1 cellular context compared by ENCODE assay signal in the genomic region with DNA sequence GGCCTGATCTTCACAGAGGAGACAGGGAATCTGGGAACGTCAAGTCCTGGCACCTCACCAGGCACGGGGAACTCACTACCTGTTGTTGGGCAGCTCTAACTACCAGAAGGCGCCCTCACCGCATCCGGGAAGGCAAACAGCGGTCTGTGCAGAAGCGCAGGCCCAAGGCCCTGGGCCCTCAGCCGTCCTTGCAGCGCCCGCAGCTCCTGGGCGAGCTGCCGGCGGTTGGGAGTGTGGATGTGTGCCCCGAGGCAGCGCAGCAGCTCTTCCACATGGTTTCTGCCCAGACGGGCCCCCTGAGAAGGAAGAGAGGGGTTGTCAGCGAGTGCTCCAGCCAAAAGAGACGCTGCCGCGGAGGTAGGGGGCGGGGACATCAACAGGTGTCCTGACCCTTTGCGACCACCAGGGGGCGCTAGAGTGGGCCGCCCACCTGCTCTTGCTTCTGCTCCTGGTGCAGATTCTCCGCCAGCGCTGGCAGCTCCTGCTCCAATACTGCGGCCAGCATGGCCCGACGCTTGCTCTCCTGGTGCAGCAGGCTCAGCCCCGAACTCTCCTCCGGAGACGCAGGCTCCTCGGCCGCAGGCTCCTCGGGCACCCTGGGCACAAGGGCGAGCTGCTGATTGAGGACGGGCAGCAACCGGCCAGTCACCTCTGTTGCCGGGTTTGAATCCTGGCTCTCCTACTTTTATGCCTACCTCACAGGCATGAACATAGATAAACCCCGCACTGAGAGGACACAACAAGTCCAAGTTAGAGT.
TF ChIP-seq lines count a peak whose summit lies in the region.

No MANE protein-coding gene starts in this region.

TF ChIP-seq in HepG2, 621 proteins besides CTCF, POLR2A, EP300 and RAD21 (continues in another document):
- TF ChIP-seq, protein P1, sequence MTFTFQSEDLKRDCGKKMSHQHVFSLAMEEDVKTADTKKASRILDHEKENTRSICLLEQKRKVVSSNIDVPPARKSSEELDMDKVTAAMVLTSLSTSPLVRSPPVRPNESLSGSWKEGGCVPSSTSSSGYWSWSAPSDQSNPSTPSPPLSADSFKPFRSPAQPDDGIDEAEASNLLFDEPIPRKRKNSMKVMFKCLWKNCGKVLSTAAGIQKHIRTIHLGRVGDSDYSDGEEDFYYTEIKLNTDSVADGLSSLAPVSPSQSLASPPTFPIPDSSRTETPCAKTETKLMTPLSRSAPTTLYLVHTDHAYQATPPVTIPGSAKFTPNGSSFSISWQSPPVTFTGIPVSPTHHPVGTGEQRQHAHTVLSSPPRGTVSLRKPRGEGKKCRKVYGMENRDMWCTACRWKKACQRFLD (CRISPR knock-in tag; IDR thresholded peaks at IDR 0.05; ENCODE audit: borderline replicate concordance), result no peak
- TF ChIP-seq ZNF205 (CRISPR knock-in tag; IDR thresholded peaks at IDR 0.05) (no peak), AGO1 (IDR thresholded peaks at IDR 0.05; ENCODE audit: low read depth, low read length, poor library complexity, severe bottlenecking) (no peak), XRCC5 (optimal IDR thresholded peaks at IDR 0.05; ENCODE audit: low read length) (peak; percentile 76), TRIM24 (CRISPR knock-in tag; IDR thresholded peaks at IDR 0.05) (no peak), ZSCAN9 (CRISPR knock-in tag; IDR thresholded peaks at IDR 0.05; ENCODE audit: borderline replicate concordance) (no peak), ATM (IDR thresholded peaks at IDR 0.05; ENCODE audit: borderline replicate concordance) (no peak), ZBTB42 (CRISPR knock-in tag; IDR thresholded peaks at IDR 0.05) (no peak), ZNF850 (CRISPR knock-in tag; conservative IDR thresholded peaks at IDR 0.05) (0 out of 2 replicates have a peak, but pooled peaks have one; percentile 34), TBX2 (CRISPR knock-in tag; IDR thresholded peaks at IDR 0.05; ENCODE audit: borderline replicate concordance) (peak; percentile 33; the same call in 1 of the 2 replicates), ZNF274 (CRISPR knock-in tag; IDR thresholded peaks at IDR 0.05) (no peak), ZKSCAN8 (CRISPR knock-in tag; IDR thresholded peaks at IDR 0.05; ENCODE audit: borderline replicate concordance) (no peak), MAZ (IDR thresholded peaks at IDR 0.05; ENCODE audit: borderline replicate concordance, low read depth, low read length) (no peak), MAZ (CRISPR knock-in tag; IDR thresholded peaks at IDR 0.05; ENCODE audit: low read depth) (peak; percentile 56; the same call in 1 of the 2 replicates), CAMTA2 (CRISPR knock-in tag; IDR thresholded peaks at IDR 0.05; ENCODE audit: borderline replicate concordance) (no peak), YEATS4 (CRISPR knock-in tag; IDR thresholded peaks at IDR 0.05; ENCODE audit: borderline replicate concordance) (peak; percentile 22; the same call in 1 of the 2 replicates), ZMAT3 (CRISPR knock-in tag; conservative IDR thresholded peaks at IDR 0.05) (no peak), FLYWCH1 (CRISPR knock-in tag; IDR thresholded peaks at IDR 0.05) (no peak), ZFYVE20 (CRISPR knock-in tag; IDR thresholded peaks at IDR 0.05; ENCODE audit: borderline replicate concordance, low read depth) (no peak), ZNF101 (CRISPR knock-in tag; IDR thresholded peaks at IDR 0.05; ENCODE audit: borderline replicate concordance, low read depth) (no peak), KDM3A (CRISPR knock-in tag; IDR thresholded peaks at IDR 0.05; ENCODE audit: low read depth) (0 out of 2 replicates have a peak, but pooled peaks have one; percentile 56), ELF4 (CRISPR knock-in tag; IDR thresholded peaks at IDR 0.05; ENCODE audit: borderline replicate concordance) (no peak), KLF6 (CRISPR knock-in tag; IDR thresholded peaks at IDR 0.05) (no peak), ZNF124 (CRISPR knock-in tag; IDR thresholded peaks at IDR 0.05) (no peak), PRMT3 (CRISPR knock-in tag; IDR thresholded peaks at IDR 0.05; ENCODE audit: borderline replicate concordance, low read depth) (no peak)
- TF ChIP-seq, protein P2, sequence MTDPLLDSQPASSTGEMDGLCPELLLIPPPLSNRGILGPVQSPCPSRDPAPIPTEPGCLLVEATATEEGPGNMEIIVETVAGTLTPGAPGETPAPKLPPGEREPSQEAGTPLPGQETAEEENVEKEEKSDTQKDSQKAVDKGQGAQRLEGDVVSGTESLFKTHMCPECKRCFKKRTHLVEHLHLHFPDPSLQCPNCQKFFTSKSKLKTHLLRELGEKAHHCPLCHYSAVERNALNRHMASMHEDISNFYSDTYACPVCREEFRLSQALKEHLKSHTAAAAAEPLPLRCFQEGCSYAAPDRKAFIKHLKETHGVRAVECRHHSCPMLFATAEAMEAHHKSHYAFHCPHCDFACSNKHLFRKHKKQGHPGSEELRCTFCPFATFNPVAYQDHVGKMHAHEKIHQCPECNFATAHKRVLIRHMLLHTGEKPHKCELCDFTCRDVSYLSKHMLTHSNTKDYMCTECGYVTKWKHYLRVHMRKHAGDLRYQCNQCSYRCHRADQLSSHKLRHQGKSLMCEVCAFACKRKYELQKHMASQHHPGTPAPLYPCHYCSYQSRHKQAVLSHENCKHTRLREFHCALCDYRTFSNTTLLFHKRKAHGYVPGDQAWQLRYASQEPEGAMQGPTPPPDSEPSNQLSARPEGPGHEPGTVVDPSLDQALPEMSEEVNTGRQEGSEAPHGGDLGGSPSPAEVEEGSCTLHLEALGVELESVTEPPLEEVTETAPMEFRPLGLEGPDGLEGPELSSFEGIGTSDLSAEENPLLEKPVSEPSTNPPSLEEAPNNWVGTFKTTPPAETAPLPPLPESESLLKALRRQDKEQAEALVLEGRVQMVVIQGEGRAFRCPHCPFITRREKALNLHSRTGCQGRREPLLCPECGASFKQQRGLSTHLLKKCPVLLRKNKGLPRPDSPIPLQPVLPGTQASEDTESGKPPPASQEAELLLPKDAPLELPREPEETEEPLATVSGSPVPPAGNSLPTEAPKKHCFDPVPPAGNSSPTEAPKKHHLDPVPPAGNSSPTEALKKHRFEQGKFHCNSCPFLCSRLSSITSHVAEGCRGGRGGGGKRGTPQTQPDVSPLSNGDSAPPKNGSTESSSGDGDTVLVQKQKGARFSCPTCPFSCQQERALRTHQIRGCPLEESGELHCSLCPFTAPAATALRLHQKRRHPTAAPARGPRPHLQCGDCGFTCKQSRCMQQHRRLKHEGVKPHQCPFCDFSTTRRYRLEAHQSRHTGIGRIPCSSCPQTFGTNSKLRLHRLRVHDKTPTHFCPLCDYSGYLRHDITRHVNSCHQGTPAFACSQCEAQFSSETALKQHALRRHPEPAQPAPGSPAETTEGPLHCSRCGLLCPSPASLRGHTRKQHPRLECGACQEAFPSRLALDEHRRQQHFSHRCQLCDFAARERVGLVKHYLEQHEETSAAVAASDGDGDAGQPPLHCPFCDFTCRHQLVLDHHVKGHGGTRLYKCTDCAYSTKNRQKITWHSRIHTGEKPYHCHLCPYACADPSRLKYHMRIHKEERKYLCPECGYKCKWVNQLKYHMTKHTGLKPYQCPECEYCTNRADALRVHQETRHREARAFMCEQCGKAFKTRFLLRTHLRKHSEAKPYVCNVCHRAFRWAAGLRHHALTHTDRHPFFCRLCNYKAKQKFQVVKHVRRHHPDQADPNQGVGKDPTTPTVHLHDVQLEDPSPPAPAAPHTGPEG (CRISPR knock-in tag; IDR thresholded peaks at IDR 0.05), result no peak
- TF ChIP-seq, protein P3, sequence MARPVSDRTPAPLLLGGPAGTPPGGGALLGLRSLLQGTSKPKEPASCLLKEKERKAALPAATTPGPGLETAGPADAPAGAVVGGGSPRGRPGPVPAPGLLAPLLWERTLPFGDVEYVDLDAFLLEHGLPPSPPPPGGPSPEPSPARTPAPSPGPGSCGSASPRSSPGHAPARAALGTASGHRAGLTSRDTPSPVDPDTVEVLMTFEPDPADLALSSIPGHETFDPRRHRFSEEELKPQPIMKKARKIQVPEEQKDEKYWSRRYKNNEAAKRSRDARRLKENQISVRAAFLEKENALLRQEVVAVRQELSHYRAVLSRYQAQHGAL (CRISPR knock-in tag; IDR thresholded peaks at IDR 0.05; ENCODE audit: not compliant biosample characterization), result no peak
- TF ChIP-seq, protein P4, sequence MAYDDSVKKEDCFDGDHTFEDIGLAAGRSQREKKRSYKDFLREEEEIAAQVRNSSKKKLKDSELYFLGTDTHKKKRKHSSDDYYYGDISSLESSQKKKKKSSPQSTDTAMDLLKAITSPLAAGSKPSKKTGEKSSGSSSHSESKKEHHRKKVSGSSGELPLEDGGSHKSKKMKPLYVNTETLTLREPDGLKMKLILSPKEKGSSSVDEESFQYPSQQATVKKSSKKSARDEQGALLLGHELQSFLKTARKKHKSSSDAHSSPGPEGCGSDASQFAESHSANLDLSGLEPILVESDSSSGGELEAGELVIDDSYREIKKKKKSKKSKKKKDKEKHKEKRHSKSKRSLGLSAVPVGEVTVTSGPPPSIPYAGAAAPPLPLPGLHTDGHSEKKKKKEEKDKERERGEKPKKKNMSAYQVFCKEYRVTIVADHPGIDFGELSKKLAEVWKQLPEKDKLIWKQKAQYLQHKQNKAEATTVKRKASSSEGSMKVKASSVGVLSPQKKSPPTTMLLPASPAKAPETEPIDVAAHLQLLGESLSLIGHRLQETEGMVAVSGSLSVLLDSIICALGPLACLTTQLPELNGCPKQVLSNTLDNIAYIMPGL (CRISPR knock-in tag; IDR thresholded peaks at IDR 0.05; ENCODE audit: borderline replicate concordance in 1 of 2, low read depth in 1 of 2), result peak; percentile 61 to 74; a peak in 1 of 4 replicates
- TF ChIP-seq, protein P5, sequence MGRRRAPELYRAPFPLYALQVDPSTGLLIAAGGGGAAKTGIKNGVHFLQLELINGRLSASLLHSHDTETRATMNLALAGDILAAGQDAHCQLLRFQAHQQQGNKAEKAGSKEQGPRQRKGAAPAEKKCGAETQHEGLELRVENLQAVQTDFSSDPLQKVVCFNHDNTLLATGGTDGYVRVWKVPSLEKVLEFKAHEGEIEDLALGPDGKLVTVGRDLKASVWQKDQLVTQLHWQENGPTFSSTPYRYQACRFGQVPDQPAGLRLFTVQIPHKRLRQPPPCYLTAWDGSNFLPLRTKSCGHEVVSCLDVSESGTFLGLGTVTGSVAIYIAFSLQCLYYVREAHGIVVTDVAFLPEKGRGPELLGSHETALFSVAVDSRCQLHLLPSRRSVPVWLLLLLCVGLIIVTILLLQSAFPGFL (CRISPR knock-in tag; IDR thresholded peaks at IDR 0.05), result no peak
- TF ChIP-seq, protein P6, sequence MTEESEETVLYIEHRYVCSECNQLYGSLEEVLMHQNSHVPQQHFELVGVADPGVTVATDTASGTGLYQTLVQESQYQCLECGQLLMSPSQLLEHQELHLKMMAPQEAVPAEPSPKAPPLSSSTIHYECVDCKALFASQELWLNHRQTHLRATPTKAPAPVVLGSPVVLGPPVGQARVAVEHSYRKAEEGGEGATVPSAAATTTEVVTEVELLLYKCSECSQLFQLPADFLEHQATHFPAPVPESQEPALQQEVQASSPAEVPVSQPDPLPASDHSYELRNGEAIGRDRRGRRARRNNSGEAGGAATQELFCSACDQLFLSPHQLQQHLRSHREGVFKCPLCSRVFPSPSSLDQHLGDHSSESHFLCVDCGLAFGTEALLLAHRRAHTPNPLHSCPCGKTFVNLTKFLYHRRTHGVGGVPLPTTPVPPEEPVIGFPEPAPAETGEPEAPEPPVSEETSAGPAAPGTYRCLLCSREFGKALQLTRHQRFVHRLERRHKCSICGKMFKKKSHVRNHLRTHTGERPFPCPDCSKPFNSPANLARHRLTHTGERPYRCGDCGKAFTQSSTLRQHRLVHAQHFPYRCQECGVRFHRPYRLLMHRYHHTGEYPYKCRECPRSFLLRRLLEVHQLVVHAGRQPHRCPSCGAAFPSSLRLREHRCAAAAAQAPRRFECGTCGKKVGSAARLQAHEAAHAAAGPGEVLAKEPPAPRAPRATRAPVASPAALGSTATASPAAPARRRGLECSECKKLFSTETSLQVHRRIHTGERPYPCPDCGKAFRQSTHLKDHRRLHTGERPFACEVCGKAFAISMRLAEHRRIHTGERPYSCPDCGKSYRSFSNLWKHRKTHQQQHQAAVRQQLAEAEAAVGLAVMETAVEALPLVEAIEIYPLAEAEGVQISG (CRISPR knock-in tag; IDR thresholded peaks at IDR 0.05), result 0 out of 2 replicates have a peak, but pooled peaks have one; percentile 54
- TF ChIP-seq, protein P7, sequence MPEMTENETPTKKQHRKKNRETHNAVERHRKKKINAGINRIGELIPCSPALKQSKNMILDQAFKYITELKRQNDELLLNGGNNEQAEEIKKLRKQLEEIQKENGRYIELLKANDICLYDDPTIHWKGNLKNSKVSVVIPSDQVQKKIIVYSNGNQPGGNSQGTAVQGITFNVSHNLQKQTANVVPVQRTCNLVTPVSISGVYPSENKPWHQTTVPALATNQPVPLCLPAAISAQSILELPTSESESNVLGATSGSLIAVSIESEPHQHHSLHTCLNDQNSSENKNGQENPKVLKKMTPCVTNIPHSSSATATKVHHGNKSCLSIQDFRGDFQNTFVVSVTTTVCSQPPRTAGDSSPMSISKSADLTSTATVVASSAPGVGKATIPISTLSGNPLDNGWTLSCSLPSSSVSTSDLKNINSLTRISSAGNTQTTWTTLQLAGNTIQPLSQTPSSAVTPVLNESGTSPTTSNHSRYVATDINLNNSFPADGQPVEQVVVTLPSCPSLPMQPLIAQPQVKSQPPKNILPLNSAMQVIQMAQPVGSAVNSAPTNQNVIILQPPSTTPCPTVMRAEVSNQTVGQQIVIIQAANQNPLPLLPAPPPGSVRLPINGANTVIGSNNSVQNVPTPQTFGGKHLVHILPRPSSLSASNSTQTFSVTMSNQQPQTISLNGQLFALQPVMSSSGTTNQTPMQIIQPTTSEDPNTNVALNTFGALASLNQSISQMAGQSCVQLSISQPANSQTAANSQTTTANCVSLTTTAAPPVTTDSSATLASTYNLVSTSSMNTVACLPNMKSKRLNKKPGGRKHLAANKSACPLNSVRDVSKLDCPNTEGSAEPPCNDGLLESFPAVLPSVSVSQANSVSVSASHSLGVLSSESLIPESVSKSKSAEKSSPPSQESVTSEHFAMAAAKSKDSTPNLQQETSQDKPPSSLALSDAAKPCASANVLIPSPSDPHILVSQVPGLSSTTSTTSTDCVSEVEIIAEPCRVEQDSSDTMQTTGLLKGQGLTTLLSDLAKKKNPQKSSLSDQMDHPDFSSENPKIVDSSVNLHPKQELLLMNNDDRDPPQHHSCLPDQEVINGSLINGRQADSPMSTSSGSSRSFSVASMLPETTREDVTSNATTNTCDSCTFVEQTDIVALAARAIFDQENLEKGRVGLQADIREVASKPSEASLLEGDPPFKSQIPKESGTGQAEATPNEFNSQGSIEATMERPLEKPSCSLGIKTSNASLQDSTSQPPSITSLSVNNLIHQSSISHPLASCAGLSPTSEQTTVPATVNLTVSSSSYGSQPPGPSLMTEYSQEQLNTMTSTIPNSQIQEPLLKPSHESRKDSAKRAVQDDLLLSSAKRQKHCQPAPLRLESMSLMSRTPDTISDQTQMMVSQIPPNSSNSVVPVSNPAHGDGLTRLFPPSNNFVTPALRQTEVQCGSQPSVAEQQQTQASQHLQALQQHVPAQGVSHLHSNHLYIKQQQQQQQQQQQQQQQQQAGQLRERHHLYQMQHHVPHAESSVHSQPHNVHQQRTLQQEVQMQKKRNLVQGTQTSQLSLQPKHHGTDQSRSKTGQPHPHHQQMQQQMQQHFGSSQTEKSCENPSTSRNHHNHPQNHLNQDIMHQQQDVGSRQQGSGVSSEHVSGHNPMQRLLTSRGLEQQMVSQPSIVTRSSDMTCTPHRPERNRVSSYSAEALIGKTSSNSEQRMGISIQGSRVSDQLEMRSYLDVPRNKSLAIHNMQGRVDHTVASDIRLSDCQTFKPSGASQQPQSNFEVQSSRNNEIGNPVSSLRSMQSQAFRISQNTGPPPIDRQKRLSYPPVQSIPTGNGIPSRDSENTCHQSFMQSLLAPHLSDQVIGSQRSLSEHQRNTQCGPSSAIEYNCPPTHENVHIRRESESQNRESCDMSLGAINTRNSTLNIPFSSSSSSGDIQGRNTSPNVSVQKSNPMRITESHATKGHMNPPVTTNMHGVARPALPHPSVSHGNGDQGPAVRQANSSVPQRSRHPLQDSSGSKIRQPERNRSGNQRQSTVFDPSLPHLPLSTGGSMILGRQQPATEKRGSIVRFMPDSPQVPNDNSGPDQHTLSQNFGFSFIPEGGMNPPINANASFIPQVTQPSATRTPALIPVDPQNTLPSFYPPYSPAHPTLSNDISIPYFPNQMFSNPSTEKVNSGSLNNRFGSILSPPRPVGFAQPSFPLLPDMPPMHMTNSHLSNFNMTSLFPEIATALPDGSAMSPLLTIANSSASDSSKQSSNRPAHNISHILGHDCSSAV (CRISPR knock-in tag; IDR thresholded peaks at IDR 0.05; ENCODE audit: borderline replicate concordance), result no peak
